ENCODE assay signal across 8 cellular contexts in the genomic region with DNA sequence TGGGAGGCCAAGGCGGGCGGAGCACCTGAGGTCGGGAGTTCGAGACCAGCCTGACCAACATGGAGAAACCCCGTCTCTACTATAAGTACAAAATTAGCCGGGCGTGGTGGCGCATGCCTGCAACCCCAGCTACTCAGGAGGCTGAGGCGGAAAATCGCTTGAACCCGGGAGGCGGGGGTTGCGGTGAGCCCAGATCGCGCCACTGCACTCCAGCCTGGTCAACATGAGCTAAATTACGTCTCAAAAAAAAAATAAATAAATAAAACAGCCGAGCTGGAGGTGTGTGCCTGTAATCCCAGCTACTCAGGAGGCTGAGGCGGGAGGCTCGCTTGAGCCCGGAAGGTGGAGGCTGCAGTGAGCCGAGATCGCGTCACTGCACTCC. TPM values are rescaled to one million over a fixed set of nuclear protein-coding genes. Genes with fewer than 3 reads are reported as not detected.
A peak's percentile ranks its signal among the peaks of the same experiment; 100 is the strongest.
DNase-seq lines count a peak whose midpoint lies in the region; ATAC-seq and FAIRE-seq lines count a peak whose summit lies in the region.
"Not testable (repeated sequence)": the region's sequence is repeated elsewhere in the genome, so short reads cannot be mapped to it uniquely, and the experiment has no call there.

No MANE protein-coding gene starts in this region.

- 70 to 72% methylated on average over 23 of the region's 23 CpGs for WGBS in ectodermal cell, 2 experiments
- no CpG with 5 or more reads among the region's 23 CpGs for WGBS in iPS DF 6.9 (ENCODE audit: insufficient coverage, insufficient read length)
- 57 to 62% (median 60%) methylated on average over 23 of the region's 23 CpGs for WGBS in small intestine, 3 donors

- not testable (repeated sequence) for H3K9me3 ChIP-seq in HAP-1; SJCRH30 (replicated peaks); ectodermal cell (ENCODE audit: control insufficient read depth, low read length); iPS DF 6.9 (ENCODE audit: control insufficient read depth, insufficient read depth, low read length); small intestine (ENCODE audit: control insufficient read depth, low read depth)

- not testable (repeated sequence) for H3K27me3 ChIP-seq in ACC112 (ENCODE audit: insufficient read depth, low read length); HAP-1 (ENCODE audit: low read depth); SJCRH30; ectodermal cell (ENCODE audit: control insufficient read depth, insufficient read depth, low read length, poor library complexity, severe bottlenecking); iPS DF 6.9 (ENCODE audit: control insufficient read depth, insufficient read depth, low read length); small intestine (ENCODE audit: control insufficient read depth in 2 of 2, insufficient read depth in 2 of 2, low read length in 2 of 2)

- not testable (repeated sequence) for H3K9me3 Mint-ChIP-seq in activated naive CD8-positive, alpha-beta T cell (ENCODE audit: low read depth); naive B cell

- H3K79me2 ChIP-seq in ACC112 (ENCODE audit: control insufficient read depth, insufficient read depth, low read length, unreplicated experiment) = not testable (repeated sequence)

- H3K27ac ChIP-seq in ACC112 (ENCODE audit: low read depth, low read length) = peak overlapping the region; percentile 81
- peak overlapping the region; percentile 37; the same call in 1 of the 2 replicates for H3K27ac ChIP-seq in SJCRH30
- peak overlapping the region; percentile 97 for H3K27ac ChIP-seq in ectodermal cell (ENCODE audit: insufficient read depth, low read depth, low read length, poor library complexity, severe bottlenecking)
- not testable (repeated sequence) for H3K27ac ChIP-seq in iPS DF 6.9 (ENCODE audit: low read length)
- peak overlapping the region; percentile 87 to 99 for H3K27ac ChIP-seq in small intestine (ENCODE audit: low read depth in 1 of 2, low read length in 1 of 2)

- not testable (repeated sequence) for FAIRE-seq in small intestine (lab: Jason Lieb, UNC)

- not testable (repeated sequence) for H3K27me3 Mint-ChIP-seq in activated naive CD8-positive, alpha-beta T cell; naive B cell

- peak overlapping the region; percentile 63 for H2AFZ ChIP-seq in ACC112 (ENCODE audit: low read length, unreplicated experiment)

- not testable (repeated sequence) for H3K4me1 ChIP-seq in ACC112 (ENCODE audit: control insufficient read depth, insufficient read depth, low read length, unreplicated experiment); HAP-1; SJCRH30; ectodermal cell (ENCODE audit: control insufficient read depth, insufficient read depth, low read length); iPS DF 6.9 (ENCODE audit: control insufficient read depth, insufficient read depth, low read length); small intestine (ENCODE audit: control insufficient read depth in 2 of 2, insufficient read depth in 1 of 2, low read depth in 1 of 2, low read length in 1 of 2)

- not testable (repeated sequence) for H3K36me3 Mint-ChIP-seq in activated naive CD8-positive, alpha-beta T cell; naive B cell

- DNase-seq in HAP-1 (ENCODE audit: low spot score in 2 of 2); SJCRH30; iPS DF 6.9 (ENCODE audit: low read depth, low spot score); naive B cell; small intestine: not testable (repeated sequence)

- ATAC-seq in naive B cell (ENCODE audit: low read depth in 2 of 2) = not testable (repeated sequence)

- in situ Hi-C loops in HAP-1 (cut with MboI; ENCODE audit: low sequenced_read_pairs) = loop anchor here (5.0 to 10.0 kb wide), 2 partner anchors 141 to 308 kb away; no protein-coding TSS in a partner anchor

- H3K27ac Mint-ChIP-seq in activated naive CD8-positive, alpha-beta T cell = peak overlapping the region; percentile 98
- peak overlapping the region in 5 of 6 donors; percentile 79 to 97 (median 91) for H3K27ac Mint-ChIP-seq in naive B cell

- not testable (repeated sequence) for H3K36me3 ChIP-seq in ACC112 (ENCODE audit: insufficient read depth, low read length); HAP-1 (replicated peaks); SJCRH30; ectodermal cell (ENCODE audit: control insufficient read depth, insufficient read depth, low read length); iPS DF 6.9 (ENCODE audit: control insufficient read depth, insufficient read depth, low read length); small intestine (ENCODE audit: control insufficient read depth in 2 of 2, insufficient read depth in 2 of 2, low read length in 2 of 2)

- peak overlapping the region; percentile 83 for H3K4me3 ChIP-seq in ACC112 (ENCODE audit: low read depth, low read length)
- H3K4me3 ChIP-seq in HAP-1 = peak overlapping the region; percentile 52
- peak overlapping the region; percentile 60 for H3K4me3 ChIP-seq in SJCRH30
- peak overlapping the region; percentile 74 for H3K4me3 ChIP-seq in ectodermal cell (ENCODE audit: insufficient read depth, low read depth, low read length)
- peak overlapping the region; percentile 54; the same call in 1 of the 2 replicates for H3K4me3 ChIP-seq in iPS DF 6.9 (ENCODE audit: low read length)
- peak overlapping the region; percentile 55 to 60 for H3K4me3 ChIP-seq in small intestine (ENCODE audit: low read depth in 1 of 2, low read length in 2 of 2)

- peak overlapping the region; percentile 95 for H3K4me3 Mint-ChIP-seq in activated naive CD8-positive, alpha-beta T cell
- peak overlapping the region; percentile 85 to 97 (median 94) for H3K4me3 Mint-ChIP-seq in naive B cell

- not testable (repeated sequence) for H3K4me1 Mint-ChIP-seq in activated naive CD8-positive, alpha-beta T cell (ENCODE audit: low read depth)
- peaks cover 4 to 13% (median 6%) of the 10 kb centered on the region in 3 donors for H3K4me1 Mint-ChIP-seq in naive B cell

RNA-seq across cellular contexts. Expression of gene SRL, which starts 11.1 kb away (rescaled TPM):
- 68.3 and 71.0 TPM in 2 replicates for total RNA-seq in SJCRH30 (2014; rRNA removed; shearing (Covaris generic))
- polyA plus RNA-seq in ectodermal cell (2013, experiment 1 of 4) = 0.57 TPM
- 0.20 TPM for polyA plus RNA-seq in ectodermal cell (2013, experiment 2 of 4)
- polyA plus RNA-seq in ectodermal cell (2013, experiment 3 of 4) = 0.75 TPM
- 1.3 TPM for polyA plus RNA-seq in ectodermal cell (2013, experiment 4 of 4)
- polyA plus RNA-seq in naive B cell (ENCODE audit: low read depth in 6 of 6) (not detected), small intestine (1 to 10 TPM in 2 of 3 donors, under 1 TPM in 1; 0.45 to 3.2 (median 2.9) TPM)

RNA-seq across cellular contexts. Expression of gene TFAP4, which starts 19.8 kb away (rescaled TPM):
- total RNA-seq in SJCRH30 (2014; rRNA removed; shearing (Covaris generic)) = 31.2 and 34.1 TPM in 2 replicates
- polyA plus RNA-seq in ectodermal cell (2013, experiment 1 of 4) = 34.6 TPM
- polyA plus RNA-seq in ectodermal cell (2013, experiment 2 of 4) = 28.0 TPM
- polyA plus RNA-seq in ectodermal cell (2013, experiment 3 of 4) = 25.0 TPM
- 25.2 TPM for polyA plus RNA-seq in ectodermal cell (2013, experiment 4 of 4)
- polyA plus RNA-seq in naive B cell (ENCODE audit: low read depth in 6 of 6) (1 to 10 TPM in 1 of 6 donors, under 1 TPM in 5; 0.77 to 1.5 (median 0.87) TPM), small intestine (10 to 100 TPM in 1 of 3 donors, 1 to 10 TPM in 2; 4.2 to 14.7 (median 5.4) TPM)
